ENCODE assay signal across 22 cellular contexts in the genomic region with DNA sequence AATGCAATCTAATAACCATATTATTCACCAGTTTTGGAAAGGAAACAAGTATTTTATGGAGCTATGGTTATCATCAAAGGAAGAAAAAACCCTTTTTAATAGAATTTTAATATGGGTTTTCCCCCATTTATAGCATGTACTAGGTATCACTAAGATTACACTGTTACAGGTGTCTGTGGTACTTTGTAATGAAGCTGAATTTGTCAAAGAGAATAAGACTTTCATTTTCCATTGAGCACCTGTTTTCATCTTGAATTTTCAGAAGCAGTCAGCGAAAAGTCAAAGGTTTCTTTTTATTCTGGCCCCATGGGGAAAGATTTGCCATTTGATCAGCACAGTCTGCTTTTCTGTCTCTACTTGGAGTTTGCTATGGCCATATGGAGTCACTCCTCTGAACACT.
"Had no signal": no experiment of that assay in that cellular context is flagged by ENCODE, and none has a peak within 500 bp of the region (broad histone marks: within the 10 kb centered on the region; RNA-seq: fewer than 3 reads in every experiment).

No MANE protein-coding gene starts in this region.

- ATAC-seq: K562, PC-3, Right ventricle myocardium inferior, SK-N-SH treated with all-trans-retinoic acid at 6 μM for 48 hours had no signal

- H3K27me3 ChIP-seq: Peyer's patch, SJCRH30 had no signal

- H3K4me1 ChIP-seq: Peyer's patch, SJCRH30 had no signal

- H3K36me3 Mint-ChIP-seq: IgD-negative memory B cell had no signal

- H3K27me3 Mint-ChIP-seq: IgD-negative memory B cell had no signal

- H3K36me3 ChIP-seq: Peyer's patch, SJCRH30 had no signal

- H3K27ac ChIP-seq: HL-60, Peyer's patch, SJCRH30 had no signal

- H3K4me1 Mint-ChIP-seq: IgD-negative memory B cell had no signal

- H3K4me3 Mint-ChIP-seq: IgD-negative memory B cell had no signal

- H3K4me3 ChIP-seq: K562, Peyer's patch, SJCRH30 had no signal

- H3K27ac Mint-ChIP-seq: IgD-negative memory B cell had no signal

- H3K9me3 Mint-ChIP-seq: IgD-negative memory B cell had no signal

- H3K9me3 ChIP-seq: Peyer's patch, SJCRH30 had no signal

- DNase-seq: NCI-H1092, NCI-H1105 treated with DMSO at 0.1 percent for 48 hours, NCI-H1417 treated with DMSO at 0.1 percent for 48 hours, NCI-H146, NCI-H1694 treated with DMSO at 0.1 percent for 48 hours, NCI-H1930, NCI-H2081, NCI-H2107, NCI-H345, NCI-H446 treated with DMSO at 0.1 percent for 48 hours, NCI-H510A treated with DMSO at 0.1 percent for 48 hours, NCI-H526, NCI-H748 treated with DMSO at 0.1 percent for 48 hours, PC-3, Peyer's patch, SHP77 treated with DMSO at 0.1 percent for 48 hours, SJCRH30 had no signal
